Comparison of ENCODE assay signal across 15 cellular contexts in the genomic region with DNA sequence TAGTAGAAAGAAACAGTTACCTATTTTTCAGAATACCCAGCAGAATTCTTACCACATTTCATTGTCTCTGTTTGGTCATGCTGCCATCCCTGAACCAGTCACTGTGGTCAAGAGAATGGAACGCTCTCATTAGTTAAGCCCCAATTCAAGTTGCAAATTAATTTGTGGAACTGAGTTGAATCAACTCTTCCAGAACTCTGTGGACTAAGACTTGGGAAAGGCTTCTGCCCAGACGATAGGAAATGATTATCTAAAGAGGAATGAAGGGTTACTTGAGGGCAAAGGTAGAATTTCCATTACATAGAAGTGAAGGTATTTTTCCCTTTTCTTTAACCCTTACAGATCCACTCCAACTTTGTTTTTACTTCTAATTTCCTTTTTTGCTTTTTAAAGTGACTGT.
DNase-seq lines count a peak whose midpoint lies in the region; ATAC-seq and TF ChIP-seq lines count a peak whose summit lies in the region.
"Had no signal": no experiment of that assay in that cellular context is flagged by ENCODE, and none has a peak within 500 bp of the region (broad histone marks: within the 10 kb centered on the region; RNA-seq: fewer than 3 reads in every experiment).

No MANE protein-coding gene starts in this region.

- intact Hi-C loops in PC-3 (cut with micrococcal nuclease): no loop called here

- H3K23ac ChIP-seq in mesendoderm (ENCODE audit: low read length): no peak overlapping the region

- BruUV-seq in PC-3 (replicated peaks; lab: Mats Ljungman, UMichigan): no TSS peak

- POLR2A ChIA-PET in PC-3 (lab: Charles Lee; ENCODE audit: unreplicated experiment): interaction anchor here (0.6 kb wide), 1 partner anchor 757 kb away, joined by 4 read pairs; no protein-coding TSS in a partner anchor

- peak overlapping the region; percentile 44 for H3K27ac Mint-ChIP-seq in endothelial cell (ENCODE audit: unreplicated experiment)
- H3K27ac Mint-ChIP-seq: CD8-positive, alpha-beta memory T cell had no signal

- no peak overlapping the region for H4K8ac ChIP-seq in mesendoderm (ENCODE audit: low read depth, low read length)

- H2AFZ ChIP-seq in PC-3 (ENCODE audit: low read length): no peak overlapping the region

- peaks cover 7% of the 10 kb centered on the region for H3K4me1 Mint-ChIP-seq in endothelial cell (ENCODE audit: unreplicated experiment)
- H3K4me1 Mint-ChIP-seq: CD8-positive, alpha-beta memory T cell had no signal

- no peaks in the 10 kb centered on the region for H3K9me2 ChIP-seq in PC-3 (replicated peaks; ENCODE audit: low read length)

- no CpG with 5 or more reads among the region's 2 CpGs for WGBS in mesendoderm (ENCODE audit: extremely low coverage, insufficient coverage, low lambda C conversion rate)
- WGBS in gastroesophageal sphincter (ENCODE audit: low coverage in 1 of 2), 2 donors: 58 to 67% methylated on average over 2 of the region's 2 CpGs

- H3F3A ChIP-seq in PC-3 (ENCODE audit: low read length, unreplicated experiment): no peaks in the 10 kb centered on the region

- no peak overlapping the region for H3K4me2 ChIP-seq in PC-3 (ENCODE audit: low read length)
- no peak overlapping the region for H3K4me2 ChIP-seq in mesendoderm (ENCODE audit: low read length)

- no peaks in the 10 kb centered on the region for H3K9me3 ChIP-seq in PC-3 (ENCODE audit: low read length)
- no peaks in the 10 kb centered on the region for H3K9me3 ChIP-seq in gastroesophageal sphincter
- H3K9me3 ChIP-seq: esophagus squamous epithelium had no signal

- no peaks in the 10 kb centered on the region for H3K9me3 Mint-ChIP-seq in endothelial cell (ENCODE audit: unreplicated experiment)

- H3K4me3 ChIP-seq in PC-3 (ENCODE audit: low read length) (no peak overlapping the region), mesendoderm (ENCODE audit: low read length) (no peak overlapping the region), gastroesophageal sphincter (no peak overlapping the region)
- H3K4me3 ChIP-seq: esophagus squamous epithelium had no signal

- peaks cover 2% of the 10 kb centered on the region for H3K27me3 Mint-ChIP-seq in endothelial cell (ENCODE audit: unreplicated experiment)
- H3K27me3 Mint-ChIP-seq: CD8-positive, alpha-beta memory T cell had no signal

- no peaks in the 10 kb centered on the region for H3K79me1 ChIP-seq in mesendoderm (ENCODE audit: low read length)

- CTCF ChIA-PET in PC-3 (lab: Charles Lee): no interaction called here

- H3K27me3 ChIP-seq in PC-3 (ENCODE audit: low read length) (no peaks in the 10 kb centered on the region), mesendoderm (ENCODE audit: insufficient read depth, low read length, poor library complexity) (no peaks in the 10 kb centered on the region), gastroesophageal sphincter (no peaks in the 10 kb centered on the region)
- H3K27me3 ChIP-seq: esophagus squamous epithelium had no signal

- no peak overlapping the region for H3K4me3 Mint-ChIP-seq in endothelial cell (ENCODE audit: unreplicated experiment)
- H3K4me3 Mint-ChIP-seq: CD8-positive, alpha-beta memory T cell had no signal

- H3K36me3 Mint-ChIP-seq in endothelial cell (ENCODE audit: low read depth, unreplicated experiment): peaks cover 5% of the 10 kb centered on the region

- no peak overlapping the region for H2BK5ac ChIP-seq in mesendoderm (ENCODE audit: low read length)

- no peaks in the 10 kb centered on the region for H4K20me1 ChIP-seq in PC-3 (ENCODE audit: low read length)

- H3K18ac ChIP-seq in mesendoderm (ENCODE audit: low read length): no peak overlapping the region

- no peak overlapping the region for H2BK15ac ChIP-seq in mesendoderm (replicated peaks; ENCODE audit: low read depth)

- TF ChIP-seq POLR2A in gastroesophageal sphincter (IDR thresholded peaks at IDR 0.05): no peak

- H3K79me2 ChIP-seq in PC-3 (ENCODE audit: low read length) (no peaks in the 10 kb centered on the region), mesendoderm (ENCODE audit: control insufficient read depth, insufficient read depth, low read length) (no peaks in the 10 kb centered on the region)

- H4K5ac ChIP-seq in mesendoderm (ENCODE audit: low read length): no peak overlapping the region

- H3K36me3 ChIP-seq in PC-3 (ENCODE audit: low read depth, low read length): 0 out of 2 replicates have a peak, but pooled peaks cover 2% of the 10 kb centered on the region
- no peaks in the 10 kb centered on the region for H3K36me3 ChIP-seq in mesendoderm (ENCODE audit: control insufficient read depth, insufficient read depth, low read length)
- H3K36me3 ChIP-seq in gastroesophageal sphincter: peaks cover 0 to 9% of the 10 kb centered on the region in 2 donors

- H2AK5ac ChIP-seq in mesendoderm (ENCODE audit: low read length): no peak overlapping the region

- no peak overlapping the region for H3K56ac ChIP-seq in mesendoderm (ENCODE audit: low read length)

- H3K4me1 ChIP-seq in PC-3 (ENCODE audit: insufficient read depth, low read length) (peaks cover 4% of the 10 kb centered on the region; the same call in 1 of the 2 replicates), mesendoderm (ENCODE audit: control insufficient read depth, low read depth, low read length) (no peaks in the 10 kb centered on the region), gastroesophageal sphincter (no peaks in the 10 kb centered on the region)
- H3K4me1 ChIP-seq: esophagus squamous epithelium had no signal

- H3K27ac ChIP-seq in PC-3 (ENCODE audit: low read length) (no peak overlapping the region), mesendoderm (ENCODE audit: low read depth, low read length) (no peak overlapping the region), gastroesophageal sphincter (no peak overlapping the region)
- H3K27ac ChIP-seq: esophagus squamous epithelium had no signal

- peak; percentile 4 for DNase-seq in Daoy (ENCODE audit: low read depth)
- DNase-seq in PC-3: peak; percentile 47
- no peak for DNase-seq in endothelial cell (ENCODE audit: low spot score)
- peak; percentile 78 for DNase-seq in mesendoderm
- DNase-seq in stimulated activated CD4-positive, alpha-beta T cell treated with anti-CD3 and anti-CD28 coated beads, Interleukin-2, amount 100 ng/mL, for 24 hours: no peak
- no peak for DNase-seq in NCI-H1105 treated with DMSO at 0.1 percent for 48 hours (lab: John Stamatoyannopoulos, UW)
- DNase-seq: CD8-positive, alpha-beta memory T cell; cerebellar nuclear complex; esophagus squamous epithelium; islet precursor cell; NCI-H1436 treated with DMSO at 0.1 percent for 48 hours; NCI-H69; SIG-M5 had no signal

- no peak for TF ChIP-seq EP300 in gastroesophageal sphincter (IDR thresholded peaks at IDR 0.05)

- no peak overlapping the region for H3K4ac ChIP-seq in mesendoderm (ENCODE audit: low read depth, low read length)

- ATAC-seq in PC-3 (no peak; the same call in 1 of the 2 replicates), HG02884 (IDR thresholded peaks at IDR 0.05; ENCODE audit: unreplicated experiment) (no peak), gastroesophageal sphincter (no peak)

- H2BK120ac ChIP-seq in mesendoderm (ENCODE audit: low read depth, low read length): no peak overlapping the region

- H3K9ac ChIP-seq in PC-3 (ENCODE audit: low read length): no peak overlapping the region
- H3K9ac ChIP-seq in mesendoderm (ENCODE audit: low read length): no peak overlapping the region

- TF ChIP-seq CTCF in PC-3 (conservative IDR thresholded peaks at IDR 0.05; ENCODE audit: low read depth, low read length) (no peak), endothelial cell (IDR thresholded peaks at IDR 0.05; ENCODE audit: unreplicated experiment) (no peak), gastroesophageal sphincter (IDR thresholded peaks at IDR 0.05) (no peak)

Comparison
In these comparisons a context has a peak if more than half of its experiments do, and no peak if none do; other contexts are left out.
1. DNase-seq: peak in Daoy (single experiment), PC-3 (single experiment) and mesendoderm (single experiment); none in endothelial cell (single experiment), stimulated activated CD4-positive, alpha-beta T cell treated with anti-CD3 and anti-CD28 coated beads, Interleukin-2, amount 100 ng/mL, for 24 hours (0 of 2) and NCI-H1105 treated with DMSO at 0.1 percent for 48 hours (single experiment).